In the genomic region with DNA sequence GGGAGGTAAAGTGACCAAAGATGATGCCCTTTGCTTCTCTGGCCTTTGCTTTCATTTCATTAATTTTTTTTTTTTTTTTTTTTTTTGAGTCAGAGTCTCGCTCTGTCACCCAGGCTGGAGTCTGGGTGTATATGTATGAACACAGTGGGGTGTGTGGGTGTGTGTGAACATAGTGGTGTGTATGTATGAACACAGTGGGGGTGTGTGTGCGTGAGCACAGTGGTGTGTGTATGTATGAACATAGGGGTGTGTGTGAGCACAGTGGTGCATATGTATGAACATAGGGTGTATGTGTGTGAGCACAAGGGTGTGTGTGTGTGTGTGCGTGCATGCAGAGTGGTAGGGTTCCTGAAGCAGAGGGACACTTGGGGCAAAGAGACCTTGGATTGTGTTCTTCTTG, we compare ENCODE assay signal across 19 cellular contexts. TPM values are rescaled to one million over a fixed set of nuclear protein-coding genes. Genes with fewer than 3 reads are reported as not detected.
DNase-seq lines count a peak whose midpoint lies in the region; ATAC-seq and TF ChIP-seq lines count a peak whose summit lies in the region.
"Had no signal": no experiment of that assay in that cellular context is flagged by ENCODE, and none has a peak within 500 bp of the region (broad histone marks: within the 10 kb centered on the region; RNA-seq: fewer than 3 reads in every experiment).

No MANE protein-coding gene starts in this region.

- no peak overlapping the region for H2AFZ ChIP-seq in smooth muscle cell (ENCODE audit: low read depth)

- H3K27me3 Mint-ChIP-seq in activated CD8-positive, alpha-beta T cell treated with anti-CD3 and anti-CD28 coated beads for 36 hours, result no peaks in the 10 kb centered on the region
- no peaks in the 10 kb centered on the region for H3K27me3 Mint-ChIP-seq in activated CD8-positive, alpha-beta T cell treated with anti-CD3 and anti-CD28 coated beads, Interleukin-2, amount 10 ng/mL, durations not matched to agents 7 days and 5 days (ENCODE audit: low read depth)
- no peaks in the 10 kb centered on the region for H3K27me3 Mint-ChIP-seq in endodermal cell (ENCODE audit: insufficient read depth)
- H3K27me3 Mint-ChIP-seq: activated B cell treated with CpG ODN at 0.5 μM for 24 hours; effector memory CD8-positive, alpha-beta T cell had no signal

- H3K4me2 ChIP-seq in smooth muscle cell, result no peak overlapping the region

- POLR2A ChIA-PET in activated CD8-positive, alpha-beta T cell treated with anti-CD3 and anti-CD28 coated beads for 36 hours (lab: Charles Lee), result no interaction called here
- POLR2A ChIA-PET in activated CD8-positive, alpha-beta T cell treated with anti-CD3 and anti-CD28 coated beads, Interleukin-2, amount 10 ng/mL, durations not matched to agents 7 days and 5 days (lab: Charles Lee), result no interaction called here
- POLR2A ChIA-PET in HEK293 (lab: Yijun Ruan, JAX), result interaction anchor here (0.6 kb wide), 1 partner anchor 80 kb away, joined by 3 read pairs; no protein-coding TSS in a partner anchor

- peaks cover 14% of the 10 kb centered on the region for H3K36me3 Mint-ChIP-seq in activated CD8-positive, alpha-beta T cell treated with anti-CD3 and anti-CD28 coated beads for 36 hours (ENCODE audit: low read depth)
- H3K36me3 Mint-ChIP-seq in activated CD8-positive, alpha-beta T cell treated with anti-CD3 and anti-CD28 coated beads, Interleukin-2, amount 10 ng/mL, durations not matched to agents 7 days and 5 days (ENCODE audit: low read depth), result peaks cover 27% of the 10 kb centered on the region
- H3K36me3 Mint-ChIP-seq in endodermal cell (ENCODE audit: low read depth), result peaks cover 37% of the 10 kb centered on the region

- 95% methylated on average over 3 of the region's 3 CpGs; no CpG with 5 or more reads in 1 of the 2 experiments for WGBS in endodermal cell (ENCODE audit: insufficient coverage in 1 of 2, insufficient read length in 1 of 2), 2 experiments
- WGBS in smooth muscle cell (ENCODE audit: low lambda C conversion rate), result 96% methylated on average over 3 of the region's 3 CpGs

- CTCF ChIA-PET in activated CD8-positive, alpha-beta T cell treated with anti-CD3 and anti-CD28 coated beads for 36 hours (lab: Charles Lee), result no interaction called here
- CTCF ChIA-PET in activated CD8-positive, alpha-beta T cell treated with anti-CD3 and anti-CD28 coated beads, Interleukin-2, amount 10 ng/mL, durations not matched to agents 7 days and 5 days (lab: Charles Lee), result no interaction called here
- CTCF ChIA-PET in HEK293 (lab: Yijun Ruan, JAX), result interaction anchor here (0.6 kb wide), 1 partner anchor 31 kb away, joined by 3 read pairs; no protein-coding TSS in a partner anchor

- peaks cover 18 to 21% of the 10 kb centered on the region in 2 experiments; a peak in 2 of 3 replicates for H3K36me3 ChIP-seq in HEK293 (ENCODE audit: control insufficient read depth in 2 of 2, insufficient read depth in 1 of 2, low read length in 2 of 2)
- peaks cover 29% of the 10 kb centered on the region for H3K36me3 ChIP-seq in endodermal cell (ENCODE audit: control insufficient read depth, insufficient read depth, low read length)
- no peaks in the 10 kb centered on the region for H3K36me3 ChIP-seq in smooth muscle cell (ENCODE audit: low read depth)

- H3K79me2 ChIP-seq in smooth muscle cell (ENCODE audit: low read depth), result peaks cover 100% of the 10 kb centered on the region

- peak; percentile 56 for ATAC-seq in activated CD8-positive, alpha-beta T cell treated with anti-CD3 and anti-CD28 coated beads for 36 hours
- no peak for ATAC-seq in activated CD8-positive, alpha-beta T cell treated with anti-CD3 and anti-CD28 coated beads, Interleukin-2, amount 10 ng/mL, durations not matched to agents 7 days and 5 days
- ATAC-seq in left colon, result no peak
- ATAC-seq: effector memory CD8-positive, alpha-beta T cell; SK-N-SH treated with all-trans-retinoic acid at 6 μM for 48 hours had no signal

- H3K27ac ChIP-seq in HEK293 (ENCODE audit: extremely low read depth, low read depth, low read length), result no peak overlapping the region
- no peak overlapping the region for H3K27ac ChIP-seq in endodermal cell (ENCODE audit: low read depth, low read length)
- peak overlapping the region; percentile 35 for H3K27ac ChIP-seq in smooth muscle cell (ENCODE audit: low read depth)

- no peak overlapping the region for H3K4me3 ChIP-seq in HEK293 (ENCODE audit: low read depth, low read length)
- H3K4me3 ChIP-seq in endodermal cell (ENCODE audit: low read length), result no peak overlapping the region
- no peak overlapping the region for H3K4me3 ChIP-seq in smooth muscle cell
- H3K4me3 ChIP-seq: stomach had no signal

- H3K4me3 Mint-ChIP-seq in activated CD8-positive, alpha-beta T cell treated with anti-CD3 and anti-CD28 coated beads for 36 hours, result no peak overlapping the region
- no peak overlapping the region for H3K4me3 Mint-ChIP-seq in activated CD8-positive, alpha-beta T cell treated with anti-CD3 and anti-CD28 coated beads, Interleukin-2, amount 10 ng/mL, durations not matched to agents 7 days and 5 days
- H3K4me3 Mint-ChIP-seq in endodermal cell, result no peak overlapping the region
- H3K4me3 Mint-ChIP-seq: activated B cell treated with CpG ODN at 0.5 μM for 24 hours, mesothelial cell of epicardium, nephron progenitor cell had no signal

- H4K20me1 ChIP-seq in smooth muscle cell (ENCODE audit: low read depth), result peaks cover 100% of the 10 kb centered on the region

- peak overlapping the region; percentile 20 for H3K27ac Mint-ChIP-seq in activated CD8-positive, alpha-beta T cell treated with anti-CD3 and anti-CD28 coated beads for 36 hours
- H3K27ac Mint-ChIP-seq in activated CD8-positive, alpha-beta T cell treated with anti-CD3 and anti-CD28 coated beads, Interleukin-2, amount 10 ng/mL, durations not matched to agents 7 days and 5 days, result no peak overlapping the region
- peak overlapping the region; percentile 3 for H3K27ac Mint-ChIP-seq in endodermal cell
- H3K27ac Mint-ChIP-seq: activated B cell treated with CpG ODN at 0.5 μM for 24 hours had no signal

- no peak overlapping the region for H3K9ac ChIP-seq in endodermal cell (ENCODE audit: extremely low read depth, low read length, poor library complexity, severe bottlenecking)
- no peak overlapping the region for H3K9ac ChIP-seq in smooth muscle cell (ENCODE audit: low read depth)

- no peaks in the 10 kb centered on the region for H3K9me3 ChIP-seq in HEK293 (ENCODE audit: control insufficient read depth, insufficient read depth, low read depth, low read length)
- H3K9me3 ChIP-seq in endodermal cell (ENCODE audit: control insufficient read depth, low read length), result no peaks in the 10 kb centered on the region
- no peaks in the 10 kb centered on the region for H3K9me3 ChIP-seq in smooth muscle cell (replicated peaks; ENCODE audit: low read depth)
- H3K9me3 ChIP-seq: stomach had no signal

- intact Hi-C loops in activated CD8-positive, alpha-beta T cell treated with anti-CD3 and anti-CD28 coated beads for 36 hours (cut with micrococcal nuclease), result no loop called here
- intact Hi-C loops in left colon (cut with DNase I, micrococcal nuclease), result no loop called here

- H3K4me1 ChIP-seq in HEK293 (ENCODE audit: control insufficient read depth, insufficient read depth, low read length) (no peaks in the 10 kb centered on the region), endodermal cell (ENCODE audit: control insufficient read depth, insufficient read depth, low read length) (no peaks in the 10 kb centered on the region), smooth muscle cell (ENCODE audit: low read depth) (peaks cover 4% of the 10 kb centered on the region)

- H3K9me3 Mint-ChIP-seq in activated CD8-positive, alpha-beta T cell treated with anti-CD3 and anti-CD28 coated beads for 36 hours, result no peaks in the 10 kb centered on the region
- no peaks in the 10 kb centered on the region for H3K9me3 Mint-ChIP-seq in activated CD8-positive, alpha-beta T cell treated with anti-CD3 and anti-CD28 coated beads, Interleukin-2, amount 10 ng/mL, durations not matched to agents 7 days and 5 days (ENCODE audit: insufficient read depth)
- no peaks in the 10 kb centered on the region for H3K9me3 Mint-ChIP-seq in endodermal cell
- H3K9me3 Mint-ChIP-seq: activated B cell treated with CpG ODN at 0.5 μM for 24 hours; effector memory CD8-positive, alpha-beta T cell; nephron progenitor cell had no signal

- H3K4me1 Mint-ChIP-seq in activated CD8-positive, alpha-beta T cell treated with anti-CD3 and anti-CD28 coated beads for 36 hours (ENCODE audit: low read depth), result peaks cover 46% of the 10 kb centered on the region
- H3K4me1 Mint-ChIP-seq in activated CD8-positive, alpha-beta T cell treated with anti-CD3 and anti-CD28 coated beads, Interleukin-2, amount 10 ng/mL, durations not matched to agents 7 days and 5 days (ENCODE audit: low read depth), result peaks cover 25% of the 10 kb centered on the region
- peaks cover 7% of the 10 kb centered on the region for H3K4me1 Mint-ChIP-seq in endodermal cell

- no peak for TF ChIP-seq CTCF in activated CD8-positive, alpha-beta T cell treated with anti-CD3 and anti-CD28 coated beads for 36 hours (IDR thresholded peaks at IDR 0.05)
- TF ChIP-seq CTCF in HEK293 (tag by site-specific recombination; IDR thresholded peaks at IDR 0.05), result no peak
- TF ChIP-seq CTCF in endodermal cell (conservative IDR thresholded peaks at IDR 0.05), result no peak
- no peak for TF ChIP-seq CTCF in smooth muscle cell (IDR thresholded peaks at IDR 0.05; ENCODE audit: borderline replicate concordance, insufficient read depth, poor library complexity, severe bottlenecking)

- peak; percentile 24 for DNase-seq in activated CD8-positive, alpha-beta T cell treated with anti-CD3 and anti-CD28 coated beads for 36 hours
- DNase-seq in activated CD8-positive, alpha-beta T cell treated with anti-CD3 and anti-CD28 coated beads, Interleukin-2, amount 10 ng/mL, durations not matched to agents 7 days and 5 days, result no peak
- DNase-seq in endodermal cell (no peak), smooth muscle cell (lab: John Stamatoyannopoulos, UW; ENCODE audit: unreplicated experiment) (no peak), GM19238 (ENCODE audit: insufficient read length, low spot score) (no peak), left colon (no peak), NCI-H1105 treated with DMSO at 0.1 percent for 48 hours (lab: John Stamatoyannopoulos, UW) (no peak)
- DNase-seq: activated B cell treated with CpG ODN at 0.5 μM for 24 hours; activated effector memory CD4-positive, alpha-beta T cell treated with anti-CD3 and anti-CD28 coated beads, Interleukin-2, amount 50 U/mL, for 16 hours; effector memory CD8-positive, alpha-beta T cell; NCI-H1417 treated with DMSO at 0.1 percent for 48 hours; NCI-H2107; NCI-H510A; nephron progenitor cell; stomach; T-helper 9 cell had no signal

- H3K27me3 ChIP-seq in endodermal cell (ENCODE audit: control insufficient read depth, insufficient read depth, low read length, poor library complexity, severe bottlenecking), result no peaks in the 10 kb centered on the region
- H3K27me3 ChIP-seq in smooth muscle cell (ENCODE audit: low read depth), result no peaks in the 10 kb centered on the region
- H3K27me3 ChIP-seq: stomach had no signal

- H3F3A ChIP-seq in smooth muscle cell (ENCODE audit: low read depth), result no peaks in the 10 kb centered on the region

RNA-seq across cellular contexts. Expression of a gene that starts 9.6 kb away (rescaled TPM):
- 100 to 1,000 TPM in 1 of 2 experiments, 10 to 100 TPM in 1; 97.5 to 101 TPM for total RNA-seq in activated CD8-positive, alpha-beta T cell treated with anti-CD3 and anti-CD28 coated beads for 36 hours
- 100 to 1,000 TPM; 137 to 140 TPM for total RNA-seq in activated CD8-positive, alpha-beta T cell treated with anti-CD3 and anti-CD28 coated beads, Interleukin-2, amount 10 ng/mL, durations not matched to agents 7 days and 5 days
- total RNA-seq in endodermal cell (100 to 1,000 TPM; 170 to 178 TPM), smooth muscle cell (184 and 224 TPM in 2 replicates), left colon (10 to 100 TPM; 83.6 to 88.0 TPM)
- polyA plus RNA-seq in endodermal cell (2013, experiment 1 of 2), result 204 TPM
- polyA plus RNA-seq in endodermal cell (2013, experiment 2 of 2), result 188 TPM
- 167 and 180 TPM in 2 replicates for polyA plus RNA-seq in smooth muscle cell
